Comparison of ENCODE assay signal across 9 cellular contexts in the genomic region with DNA sequence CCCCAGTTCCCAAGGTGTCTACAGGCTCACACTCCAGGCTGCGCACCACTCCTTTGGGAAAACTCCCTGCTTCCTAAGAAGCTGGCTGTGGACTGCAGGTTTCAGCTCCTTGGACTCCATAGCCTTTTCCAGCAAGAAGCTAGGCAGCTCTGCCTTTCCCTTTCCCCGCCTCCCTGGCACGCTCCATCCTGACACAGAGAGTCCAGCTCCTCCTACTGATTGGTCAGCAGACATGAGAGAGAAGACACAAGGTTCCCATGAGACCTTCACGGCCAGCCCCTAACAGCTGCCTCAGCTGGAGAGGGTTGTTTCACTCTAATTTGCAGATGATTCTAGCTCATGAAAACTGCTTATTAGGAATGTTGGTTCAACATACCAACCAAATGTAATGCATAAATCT. TPM values are rescaled to one million over a fixed set of nuclear protein-coding genes. Genes with fewer than 3 reads are reported as not detected.
DNase-seq lines count a peak whose midpoint lies in the region; ATAC-seq, FAIRE-seq and TF ChIP-seq lines count a peak whose summit lies in the region.
"Had no signal": no experiment of that assay in that cellular context is flagged by ENCODE, and none has a peak within 500 bp of the region (broad histone marks: within the 10 kb centered on the region; RNA-seq: fewer than 3 reads in every experiment).

No MANE protein-coding gene starts in this region.

- ATAC-seq in upper lobe of right lung, result peak; percentile 68
- ATAC-seq: activated CD4-positive, alpha-beta T cell treated with anti-CD3 and anti-CD28 coated beads for 36 hours had no signal

- in situ Hi-C loops in brain microvascular endothelial cell (cut with HindIII; ENCODE audit: low pct_ligation_motif_present, low sequenced_read_pairs), result no loop called here

- H3K4me3 ChIP-seq in NB4 (ENCODE audit: low read depth, low read length) (no peak overlapping the region), brain microvascular endothelial cell (ENCODE audit: low read depth, low read length) (no peak overlapping the region), keratinocyte (ENCODE audit: control insufficient read depth in 2 of 3, extremely low read depth in 1 of 3, insufficient read depth in 2 of 3, low read depth in 1 of 3, low read length in 3 of 3) (peak overlapping the region in 1 of 3 experiments; percentile 21), upper lobe of right lung (no peak overlapping the region), WERI-Rb-1 (ENCODE audit: low read depth, low read length) (no peak overlapping the region)

- H3K27ac ChIP-seq in brain microvascular endothelial cell (no peak overlapping the region), keratinocyte (ENCODE audit: control insufficient read depth, insufficient read depth, low read length) (peak overlapping the region; percentile 62), upper lobe of right lung (no peak overlapping the region), WERI-Rb-1 (no peak overlapping the region)

- H3K27me3 ChIP-seq in brain microvascular endothelial cell (replicated peaks), result no peaks in the 10 kb centered on the region
- H3K27me3 ChIP-seq in keratinocyte (ENCODE audit: control insufficient read depth, extremely low read depth, insufficient read depth, low read length), result no peaks in the 10 kb centered on the region
- no peaks in the 10 kb centered on the region for H3K27me3 ChIP-seq in upper lobe of right lung
- H3K27me3 ChIP-seq in WERI-Rb-1 (ENCODE audit: insufficient read depth, low read depth, severe bottlenecking), result peaks cover 33% of the 10 kb centered on the region

- peaks cover 57% of the 10 kb centered on the region for H3K4me1 ChIP-seq in keratinocyte (ENCODE audit: control insufficient read depth, extremely low read depth, insufficient read depth, low read length)
- H3K4me1 ChIP-seq in upper lobe of right lung, result peaks cover 4% of the 10 kb centered on the region

- H3K79me2 ChIP-seq in keratinocyte (ENCODE audit: control insufficient read depth, insufficient read depth, low read length), result peaks cover 60% of the 10 kb centered on the region

- H3K9me3 ChIP-seq in keratinocyte (ENCODE audit: control insufficient read depth, low read depth, low read length), result no peaks in the 10 kb centered on the region
- no peaks in the 10 kb centered on the region for H3K9me3 ChIP-seq in upper lobe of right lung
- H3K9me3 ChIP-seq in WERI-Rb-1 (ENCODE audit: severe bottlenecking), result peaks cover 9% of the 10 kb centered on the region

- intact Hi-C loops in upper lobe of right lung (cut with DNase I), result no loop called here

- TF ChIP-seq CTCF in NB4 (IDR thresholded peaks at IDR 0.05; ENCODE audit: low read depth, low read length) (no peak), brain microvascular endothelial cell (IDR thresholded peaks at IDR 0.05; ENCODE audit: low read depth, low read length, missing control alignments) (no peak), keratinocyte (optimal IDR thresholded peaks at IDR 0.05 in 1 of 3, IDR thresholded peaks at IDR 0.05 in 1 of 3, conservative IDR thresholded peaks at IDR 0.05 in 1 of 3; ENCODE audit: extremely low read depth in 1 of 3, insufficient read depth in 2 of 3, low read length in 3 of 3) (no peak), upper lobe of right lung (IDR thresholded peaks at IDR 0.05) (no peak), WERI-Rb-1 (IDR thresholded peaks at IDR 0.05; ENCODE audit: low read depth, low read length) (no peak)

- no peaks in the 10 kb centered on the region for H3K36me3 ChIP-seq in brain microvascular endothelial cell (replicated peaks)
- H3K36me3 ChIP-seq in keratinocyte (ENCODE audit: control insufficient read depth in 2 of 2, extremely low read depth in 1 of 2, insufficient read depth in 2 of 2, low read length in 2 of 2), result peaks cover 0 to 2% of the 10 kb centered on the region in 2 experiments
- H3K36me3 ChIP-seq in upper lobe of right lung, result no peaks in the 10 kb centered on the region
- no peaks in the 10 kb centered on the region for H3K36me3 ChIP-seq in WERI-Rb-1

- no peaks in the 10 kb centered on the region for H3K9me1 ChIP-seq in keratinocyte (ENCODE audit: control insufficient read depth, extremely low read depth, insufficient read depth, low read length)

- no peaks in the 10 kb centered on the region for H4K20me1 ChIP-seq in keratinocyte (ENCODE audit: control insufficient read depth, extremely low read depth, insufficient read depth, low read length)

- H3K4me2 ChIP-seq in keratinocyte (ENCODE audit: control insufficient read depth, extremely low read depth, insufficient read depth, low read depth, low read length), result peak overlapping the region; percentile 72

- H3K9ac ChIP-seq in keratinocyte (ENCODE audit: control insufficient read depth, extremely low read depth, insufficient read depth, low read length), result no peak overlapping the region

- FAIRE-seq in keratinocyte (lab: Jason Lieb, UNC), result peak; percentile 49
- FAIRE-seq in GM19239 (lab: Jason Lieb, UNC), result no peak

- DNase-seq in NB4 (ENCODE audit: low read depth) (peak; percentile 16), brain microvascular endothelial cell (peak; percentile 87), keratinocyte (ENCODE audit: low read depth, low spot score) (no peak), upper lobe of right lung (peak; percentile 68), WERI-Rb-1 (no peak), NOMO-1 treated with dmso at 0.1 percent for 144 hours (lab: John Stamatoyannopoulos, UW; ENCODE audit: unreplicated experiment) (no peak), GM19239 (ENCODE audit: insufficient read length, low spot score) (no peak)
- DNase-seq: activated CD4-positive, alpha-beta T cell treated with anti-CD3 and anti-CD28 coated beads for 36 hours; trophoblast cell had no signal

- dilution Hi-C loops in keratinocyte (cut with MboI; ENCODE audit: extremely low pct_ligation_motif_present, low sequenced_read_pairs), result no loop called here

- no peak for TF ChIP-seq POLR2A in NB4 (IDR thresholded peaks at IDR 0.05; ENCODE audit: extremely low read depth, insufficient read length)

- no peak overlapping the region for H2AFZ ChIP-seq in keratinocyte (ENCODE audit: control insufficient read depth, low read length)

RNA-seq across cellular contexts. Expression of gene TENM4, which starts 27.6 kb away (rescaled TPM):
- 3.5 to 11.3 TPM (median 5.4 TPM) in 3 replicates for polyA plus RNA-seq in keratinocyte
- 5.2 TPM for polyA plus RNA-seq in keratinocyte (2011; ENCODE audit: low read depth)
- 1.9 and 3.5 TPM in 2 replicates for polyA plus RNA-seq in keratinocyte (2011; cell fraction: cytosol; rRNA removed)
- 25.7 and 30.6 TPM in 2 replicates for polyA plus RNA-seq in keratinocyte (2011; cell fraction: nucleus; rRNA removed)
- polyA plus RNA-seq in keratinocyte (2012; ENCODE audit: low replicate concordance), result 3.7 and 13.5 TPM in 2 replicates
- 20.5 to 79.6 TPM (median 25.8 TPM) in 3 replicates for polyA minus RNA-seq in keratinocyte
- 15.0 TPM for polyA minus RNA-seq in keratinocyte (2011; cell fraction: cytosol; rRNA and poly(A)+ RNA removed)
- 104 and 127 TPM in 2 replicates for polyA minus RNA-seq in keratinocyte (2011; cell fraction: nucleus; rRNA and poly(A)+ RNA removed)
- 4.3 TPM for total RNA-seq in upper lobe of right lung
- total RNA-seq: activated CD4-positive, alpha-beta T cell treated with anti-CD3 and anti-CD28 coated beads for 36 hours had no signal

Comparison
In these comparisons a context has a peak if more than half of its experiments do, and no peak if none do; other contexts are left out.
1. DNase-seq: peak in NB4 (single experiment), brain microvascular endothelial cell (single experiment) and upper lobe of right lung (single experiment); none in keratinocyte (single experiment), WERI-Rb-1 (single experiment), NOMO-1 treated with dmso at 0.1 percent for 144 hours (single experiment) and GM19239 (single experiment).